ENCODE assay signal across 13 cellular contexts in the genomic region with DNA sequence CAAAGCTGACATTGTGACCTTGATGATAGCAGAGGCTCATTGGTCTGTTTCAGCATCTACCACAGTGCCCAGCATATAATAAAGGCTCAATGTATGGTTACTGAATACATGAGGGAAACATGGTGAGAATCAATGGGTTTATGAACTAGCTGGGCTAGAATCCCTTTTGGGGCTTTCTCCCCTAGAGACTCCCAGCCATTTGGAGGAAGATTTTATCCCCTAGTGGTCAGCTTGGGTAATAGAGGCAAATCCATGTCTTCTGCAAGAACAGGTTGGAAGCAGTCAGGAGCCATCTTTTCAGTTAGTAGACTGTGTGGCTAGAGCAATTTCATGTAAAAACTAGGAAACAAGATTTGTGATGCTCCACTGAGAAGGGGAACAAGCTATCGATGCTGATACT. TPM values are rescaled to one million over a fixed set of nuclear protein-coding genes. Genes with fewer than 3 reads are reported as not detected.
DNase-seq lines count a peak whose midpoint lies in the region; ATAC-seq, FAIRE-seq and TF ChIP-seq lines count a peak whose summit lies in the region.
"Had no signal": no experiment of that assay in that cellular context is flagged by ENCODE, and none has a peak within 500 bp of the region (broad histone marks: within the 10 kb centered on the region; RNA-seq: fewer than 3 reads in every experiment).

No MANE protein-coding gene starts in this region.

- no peak overlapping the region for H2AFZ ChIP-seq in osteoblast (ENCODE audit: low read length)

- DNase-seq in NCI-H1105 treated with DMSO at 0.1 percent for 48 hours (lab: John Stamatoyannopoulos, UW) (peak; percentile 4), NCI-H1105 (lab: John Stamatoyannopoulos, UW) (no peak), Kasumi-1 (lab: John Stamatoyannopoulos, UW) (peak; percentile 16 to 48), bronchial epithelial cell (ENCODE audit: low read depth) (peak; percentile 18), osteoblast (ENCODE audit: insufficient read length, low spot score, missing footprints) (no peak), D721Med (ENCODE audit: insufficient read length, low spot score) (no peak), kidney (no peak)
- DNase-seq: activated T-cell treated with anti-CD3 and anti-CD28 coated beads for 4 hours; effector CD4-positive, alpha-beta T cell; KBM-7; left cardiac atrium had no signal

- no peak overlapping the region for H3K27ac Mint-ChIP-seq in stimulated activated memory B cell treated with anti-CD40 and anti-IgM and Interleukin-4, amounts not matched to agents 10 μg/mL and 1 μg/mL and 100 μg/mL, for 72 hours

- H3K4me3 Mint-ChIP-seq in stimulated activated memory B cell treated with anti-CD40 and anti-IgM and Interleukin-4, amounts not matched to agents 10 μg/mL and 1 μg/mL and 100 μg/mL, for 72 hours = no peak overlapping the region

- H3K9me3 ChIP-seq in osteoblast (ENCODE audit: low read depth, low read length) (no peaks in the 10 kb centered on the region), kidney (ENCODE audit: control insufficient read depth in 1 of 2, low read length in 2 of 2) (no peaks in the 10 kb centered on the region)

- no peak overlapping the region for H3K4me3 ChIP-seq in bronchial epithelial cell (ENCODE audit: low read depth, low read length)
- no peak overlapping the region for H3K4me3 ChIP-seq in osteoblast (ENCODE audit: insufficient read depth, low read length)
- H3K4me3 ChIP-seq in kidney (ENCODE audit: low read length in 2 of 2) = no peak overlapping the region
- H3K4me3 ChIP-seq: skin epidermis had no signal

- H3K4me1 ChIP-seq in osteoblast (ENCODE audit: insufficient read depth, low read length) = no peaks in the 10 kb centered on the region
- no peaks in the 10 kb centered on the region for H3K4me1 ChIP-seq in kidney (ENCODE audit: control insufficient read depth in 1 of 2, insufficient read depth in 1 of 2, low read depth in 1 of 2, low read length in 2 of 2)

- H4K20me1 ChIP-seq in osteoblast (ENCODE audit: insufficient read depth, low read length) = no peaks in the 10 kb centered on the region

- H3K36me3 Mint-ChIP-seq in stimulated activated memory B cell treated with anti-CD40 and anti-IgM and Interleukin-4, amounts not matched to agents 10 μg/mL and 1 μg/mL and 100 μg/mL, for 72 hours = no peaks in the 10 kb centered on the region

- no peak for FAIRE-seq in bronchial epithelial cell (lab: Jason Lieb, UNC)
- no peak for FAIRE-seq in D721Med (lab: Jason Lieb, UNC)
- no peak for FAIRE-seq in kidney (lab: Jason Lieb, UNC)

- no peaks in the 10 kb centered on the region for H3K4me1 Mint-ChIP-seq in stimulated activated memory B cell treated with anti-CD40 and anti-IgM and Interleukin-4, amounts not matched to agents 10 μg/mL and 1 μg/mL and 100 μg/mL, for 72 hours

- no peak for ATAC-seq in stimulated activated memory B cell treated with anti-CD40 and anti-IgM and Interleukin-4, amounts not matched to agents 10 μg/mL and 1 μg/mL and 100 μg/mL, for 72 hours
- ATAC-seq: left cardiac atrium had no signal

- no peak overlapping the region for H3K4me2 ChIP-seq in osteoblast (ENCODE audit: insufficient read depth, low read length)

- H3K9ac ChIP-seq in kidney (ENCODE audit: low read length in 2 of 2) = no peak overlapping the region

- intact Hi-C loops in kidney (cut with DNase I) = no loop called here

- H3K27me3 ChIP-seq in bronchial epithelial cell (ENCODE audit: control insufficient read depth, insufficient read depth, low read length) (peaks cover under 1% of the 10 kb centered on the region), osteoblast (ENCODE audit: insufficient read depth, low read length) (peaks cover 14% of the 10 kb centered on the region)

- peaks cover 49% of the 10 kb centered on the region for H3K27me3 Mint-ChIP-seq in stimulated activated memory B cell treated with anti-CD40 and anti-IgM and Interleukin-4, amounts not matched to agents 10 μg/mL and 1 μg/mL and 100 μg/mL, for 72 hours

- no peaks in the 10 kb centered on the region for H3K79me2 ChIP-seq in osteoblast (ENCODE audit: insufficient read depth, low read length)

- peaks cover 4% of the 10 kb centered on the region for H3K9me3 Mint-ChIP-seq in stimulated activated memory B cell treated with anti-CD40 and anti-IgM and Interleukin-4, amounts not matched to agents 10 μg/mL and 1 μg/mL and 100 μg/mL, for 72 hours

- H3K27ac ChIP-seq in osteoblast (ENCODE audit: low read depth, low read length) (no peak overlapping the region), kidney (ENCODE audit: low read depth in 2 of 2, low read length in 2 of 2) (no peak overlapping the region)
- H3K27ac ChIP-seq: skin epidermis had no signal

- H3K36me3 ChIP-seq in bronchial epithelial cell (ENCODE audit: control insufficient read depth, insufficient read depth, low read length) (no peaks in the 10 kb centered on the region), osteoblast (ENCODE audit: insufficient read depth, low read length) (no peaks in the 10 kb centered on the region), kidney (ENCODE audit: control insufficient read depth in 1 of 2, insufficient read depth in 2 of 2, low read length in 2 of 2) (no peaks in the 10 kb centered on the region)

- TF ChIP-seq CTCF in bronchial epithelial cell (IDR thresholded peaks at IDR 0.05; ENCODE audit: insufficient read depth, low read length, severe bottlenecking) (peak; percentile 38), osteoblast (IDR thresholded peaks at IDR 0.05; ENCODE audit: extremely low read depth, low read depth, low read length) (peak; percentile 56), D721Med (IDR thresholded peaks at IDR 0.05; ENCODE audit: insufficient read depth, missing control alignments) (no peak), kidney (IDR thresholded peaks at IDR 0.05; ENCODE audit: borderline replicate concordance, extremely low read depth, insufficient read depth) (no peak)

RNA-seq across cellular contexts. Expression of gene REG4, which starts 15.8 kb away (rescaled TPM):
- total RNA-seq in bronchial epithelial cell (not detected in 2 replicates), osteoblast (not detected in 2 replicates), kidney (not detected)
- polyA plus RNA-seq in kidney (ENCODE audit: insufficient read depth, low read depth, low replicate concordance) = 0.34 TPM
- total RNA-seq: left cardiac atrium had no signal

RNA-seq across cellular contexts. Expression of gene HMGCS2, which starts 58.3 kb away (rescaled TPM):
- total RNA-seq in bronchial epithelial cell = 0.26 and 0.38 TPM in 2 replicates
- not detected in 2 replicates for total RNA-seq in osteoblast
- 3.9 TPM for total RNA-seq in kidney
- 163 TPM for polyA plus RNA-seq in kidney (ENCODE audit: insufficient read depth, low read depth, low replicate concordance)

Comparison
In these comparisons a context has a peak if more than half of its experiments do, and no peak if none do; other contexts are left out.
1. DNase-seq: peak in NCI-H1105 treated with DMSO at 0.1 percent for 48 hours (single experiment), Kasumi-1 (2 of 2) and bronchial epithelial cell (single experiment); none in NCI-H1105 (single experiment), osteoblast (single experiment), D721Med (single experiment) and kidney (single experiment).
2. CTCF ChIP-seq: peak in bronchial epithelial cell (single experiment) and osteoblast (single experiment); none in D721Med (single experiment) and kidney (single experiment).